In the genomic region with DNA sequence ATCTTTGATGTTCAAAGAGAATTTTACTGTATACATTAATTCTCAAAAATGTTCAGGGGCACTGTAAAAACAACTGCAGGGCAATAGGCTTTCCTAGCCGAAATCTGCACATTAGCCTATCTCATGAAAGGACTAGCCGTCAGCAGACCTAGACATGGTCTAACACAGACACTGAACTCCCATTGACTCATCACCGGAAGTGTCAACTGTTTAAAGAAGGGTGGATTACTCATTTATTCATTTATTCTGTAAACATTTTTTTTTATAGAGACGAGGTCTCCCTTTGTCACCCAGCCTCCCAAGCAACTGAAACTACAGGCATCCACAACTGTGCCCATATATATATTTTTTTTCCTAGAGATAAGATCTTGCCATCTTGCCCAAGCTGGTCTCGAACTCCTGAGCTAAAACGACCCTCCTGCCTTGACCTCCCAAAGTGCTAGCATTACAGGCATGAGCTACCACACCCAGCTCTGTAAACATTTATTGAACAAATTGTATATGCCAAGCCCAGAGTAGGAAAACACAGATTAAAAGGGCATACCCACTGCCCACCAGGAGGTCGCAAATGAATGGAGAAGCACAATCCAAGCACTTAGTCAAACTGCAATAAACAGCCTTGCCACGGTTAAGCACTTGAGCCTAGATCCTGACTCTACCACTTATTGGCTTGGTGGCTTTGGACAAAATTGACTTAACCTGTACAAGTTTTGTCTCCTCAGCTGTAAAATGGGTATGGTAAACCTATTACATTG, we compare ENCODE assay signal across 8 cellular contexts. TPM values are rescaled to one million over a fixed set of nuclear protein-coding genes. Genes with fewer than 3 reads are reported as not detected.
DNase-seq lines count a peak whose midpoint lies in the region; ATAC-seq lines count a peak whose summit lies in the region.

No MANE protein-coding gene starts in this region.

- no peak overlapping the region for H3K9ac ChIP-seq in skeletal muscle satellite cell (ENCODE audit: low read depth, low read length)

- peak overlapping the region; percentile 34 for H3K4me3 ChIP-seq in skeletal muscle satellite cell (ENCODE audit: low read length)

- H3K9me3 ChIP-seq in skeletal muscle satellite cell (replicated peaks; ENCODE audit: low read length) = no peaks in the 10 kb centered on the region

- peak; percentile 66 for DNase-seq in AG08396 (ENCODE audit: low spot score)
- peak; percentile 24 for DNase-seq in amniotic stem cell (lab: John Stamatoyannopoulos, UW)
- DNase-seq in NCI-H187 (lab: John Stamatoyannopoulos, UW) = no peak
- no peak for DNase-seq in inferior parietal cortex (ENCODE audit: extremely low spot score)
- no peak for DNase-seq in iPS-NIHi7 (ENCODE audit: extremely low spot score)

- H3K4me1 ChIP-seq in skeletal muscle satellite cell (ENCODE audit: control insufficient read depth, insufficient read depth, low read length) = peaks cover 43% of the 10 kb centered on the region

- H3K27me3 ChIP-seq in skeletal muscle satellite cell (ENCODE audit: control insufficient read depth, insufficient read depth, low read length) = no peaks in the 10 kb centered on the region

- no peaks in the 10 kb centered on the region for H3K36me3 ChIP-seq in skeletal muscle satellite cell (ENCODE audit: insufficient read depth, low read length)

- H3K4me2 ChIP-seq in skeletal muscle satellite cell (ENCODE audit: low read length) = peak overlapping the region; percentile 52

- peak; percentile 83 for ATAC-seq in GM19043 (IDR thresholded peaks at IDR 0.05; ENCODE audit: low read depth, unreplicated experiment)
- peak; percentile 78 for ATAC-seq in HG03520 (IDR thresholded peaks at IDR 0.05; ENCODE audit: unreplicated experiment)

RNA-seq across cellular contexts. Expression of a gene that starts 26.6 kb away (rescaled TPM):
- total RNA-seq in skeletal muscle satellite cell (2012; rRNA removed) = 5.8 and 9.0 TPM in 2 replicates

Comparison
In these comparisons a context has a peak if more than half of its experiments do, and no peak if none do; other contexts are left out.
1. DNase-seq: peak in AG08396 (single experiment) and amniotic stem cell (single experiment); none in NCI-H187 (0 of 2), inferior parietal cortex (single experiment) and iPS-NIHi7 (single experiment).